In genomic region chr11:120004723-120005122, GRCh38 we compare ENCODE assay signal across 23 cellular contexts.
"Had no signal": no experiment of that assay in that cellular context is flagged by ENCODE, and none has a peak within 500 bp of the region (broad histone marks: within the 10 kb centered on the region; RNA-seq: fewer than 3 reads in every experiment).

No MANE protein-coding gene starts in this region.

- FAIRE-seq: HTR-8/SVneo, K562, RCC 7860 had no signal

- H3K4me3 Mint-ChIP-seq: IgD-negative memory B cell had no signal

- H3K4me1 Mint-ChIP-seq: IgD-negative memory B cell had no signal

- H3K27me3 ChIP-seq: SJSA1 had no signal

- H3K27ac Mint-ChIP-seq: IgD-negative memory B cell had no signal

- H3K36me3 Mint-ChIP-seq: IgD-negative memory B cell had no signal

- DNase-seq: Kasumi-1, MM.1S, NCI-H1092 treated with DMSO at 0.1 percent for 48 hours, NCI-H1436, NCI-H187, NCI-H2029, NCI-H2081 treated with DMSO at 0.1 percent for 48 hours, NCI-H2171, NCI-H226, NCI-H446, NCI-H510A, NCI-H524 treated with DMSO at 0.1 percent for 48 hours, NCI-H69, NCI-H774, Right ventricle myocardium superior, RPMI8226, SIG-M5 had no signal

- ATAC-seq: K562 had no signal

- H3K4me3 ChIP-seq: K562, SJSA1, SK-N-MC had no signal

- H3K36me3 ChIP-seq: SJSA1 had no signal
